ENCODE assay signal across 1 cellular context in genomic region chr5:151221574-151221973, GRCh38.
TF ChIP-seq lines count a peak whose summit lies in the region.

No MANE protein-coding gene starts in this region.

TF ChIP-seq in WTC11, 78 proteins besides CTCF, POLR2A, EP300 and RAD21 (continued from another document):
- TF ChIP-seq FOXP4 (CRISPR knock-in tag; IDR thresholded peaks at IDR 0.05) (no peak), ZNF263 (CRISPR knock-in tag; IDR thresholded peaks at IDR 0.05; ENCODE audit: low read depth) (no peak), GRHL2 (CRISPR knock-in tag; IDR thresholded peaks at IDR 0.05; ENCODE audit: insufficient replicate concordance, severe bottlenecking) (no peak), ZNF219 (CRISPR knock-in tag; IDR thresholded peaks at IDR 0.05; ENCODE audit: borderline replicate concordance) (no peak), PRRX2 (CRISPR knock-in tag; IDR thresholded peaks at IDR 0.05) (no peak), E2F5 (CRISPR knock-in tag; IDR thresholded peaks at IDR 0.05) (no peak), NFATC4 (CRISPR knock-in tag; IDR thresholded peaks at IDR 0.05) (no peak), FOXP1 (CRISPR knock-in tag; IDR thresholded peaks at IDR 0.05; ENCODE audit: borderline replicate concordance) (no peak), FOXK1 (CRISPR knock-in tag; IDR thresholded peaks at IDR 0.05) (no peak)
TF ChIP-seq in WTC11: peak in this region for 0.
